Comparison of ENCODE assay signal across 12 cellular contexts in the genomic region with DNA sequence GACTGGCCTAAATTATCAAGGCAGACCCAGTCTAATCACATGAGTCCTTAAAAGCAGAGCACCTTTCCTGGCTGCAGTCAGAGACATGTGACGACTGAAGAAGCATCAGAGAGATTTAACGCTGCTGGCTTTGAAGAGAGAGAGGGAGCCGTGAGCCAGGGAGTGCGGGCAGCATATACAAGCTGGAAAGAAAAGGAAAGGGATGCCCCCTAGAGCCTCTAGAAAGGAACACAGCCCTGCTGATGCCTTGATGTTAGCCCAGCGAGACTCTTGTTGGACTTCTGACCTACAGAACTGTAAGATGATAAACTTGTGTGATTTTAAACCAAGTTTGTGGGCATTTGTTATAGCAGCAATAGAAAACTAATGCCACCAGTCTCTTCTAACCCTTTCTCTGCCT. TPM values are rescaled to one million over a fixed set of nuclear protein-coding genes. Genes with fewer than 3 reads are reported as not detected.
DNase-seq lines count a peak whose midpoint lies in the region; FAIRE-seq and TF ChIP-seq lines count a peak whose summit lies in the region.
"Had no signal": no experiment of that assay in that cellular context is flagged by ENCODE, and none has a peak within 500 bp of the region (broad histone marks: within the 10 kb centered on the region; RNA-seq: fewer than 3 reads in every experiment).

No MANE protein-coding gene starts in this region.

- no peaks in the 10 kb centered on the region for H3K36me3 ChIP-seq in HAP-1 (replicated peaks)
- peaks cover 32% of the 10 kb centered on the region for H3K36me3 ChIP-seq in SJCRH30
- H3K36me3 ChIP-seq in testis (ENCODE audit: low read depth, missing control alignments) = no peaks in the 10 kb centered on the region
- peaks cover 0 to 100% (median 79%) of the 10 kb centered on the region in 6 donors for H3K36me3 ChIP-seq in spleen

- H3K9me3 ChIP-seq in HAP-1 = no peaks in the 10 kb centered on the region
- no peaks in the 10 kb centered on the region for H3K9me3 ChIP-seq in SJCRH30 (replicated peaks)
- H3K9me3 ChIP-seq in testis = no peaks in the 10 kb centered on the region
- H3K9me3 ChIP-seq in spleen = no peaks in the 10 kb centered on the region
- H3K9me3 ChIP-seq: esophagus squamous epithelium had no signal

- H3K4me1 ChIP-seq in HAP-1 (no peaks in the 10 kb centered on the region), SJCRH30 (no peaks in the 10 kb centered on the region), testis (peaks cover 6% of the 10 kb centered on the region), spleen (no peaks in the 10 kb centered on the region)

- TF ChIP-seq CTCF in D721Med (IDR thresholded peaks at IDR 0.05; ENCODE audit: insufficient read depth, missing control alignments) (peak; percentile 13), testis (IDR thresholded peaks at IDR 0.05) (no peak), spleen (IDR thresholded peaks at IDR 0.05 in 8 of 11, conservative IDR thresholded peaks at IDR 0.05 in 3 of 11) (no peak)

- peak; percentile 73 for FAIRE-seq in D721Med (lab: Jason Lieb, UNC)

- H3K27me3 ChIP-seq in HAP-1 (ENCODE audit: low read depth) (no peaks in the 10 kb centered on the region), SJCRH30 (no peaks in the 10 kb centered on the region), testis (no peaks in the 10 kb centered on the region), spleen (replicated peaks in 1 of 7) (no peaks in the 10 kb centered on the region)
- H3K27me3 ChIP-seq: esophagus squamous epithelium had no signal

- H3K27ac ChIP-seq in SJCRH30 (no peak overlapping the region), testis (no peak overlapping the region), spleen (no peak overlapping the region)
- H3K27ac ChIP-seq: esophagus squamous epithelium had no signal

- WGBS in testis, 2 donors = 78 to 85% methylated on average over 5 of the region's 5 CpGs
- WGBS in spleen, 5 donors = 78 to 94% (median 88%) methylated on average over 5 of the region's 5 CpGs

- TF ChIP-seq POLR2A in testis (IDR thresholded peaks at IDR 0.05) (no peak), spleen (IDR thresholded peaks at IDR 0.05) (no peak)

- no peak overlapping the region for H3K4me3 ChIP-seq in HAP-1
- H3K4me3 ChIP-seq in SJCRH30 = no peak overlapping the region
- no peak overlapping the region for H3K4me3 ChIP-seq in testis
- H3K4me3 ChIP-seq in spleen = no peak overlapping the region
- H3K4me3 ChIP-seq: esophagus squamous epithelium, smooth muscle cell had no signal

- in situ Hi-C loops in HAP-1 (cut with MboI; ENCODE audit: low sequenced_read_pairs) = no loop called here

- DNase-seq in D721Med (ENCODE audit: insufficient read length, low spot score) (no peak), HAP-1 (ENCODE audit: low spot score in 2 of 2) (peak; percentile 26 to 33), SJCRH30 (peak; percentile 16 to 49), iPS DF 19.7 (ENCODE audit: low read depth, low spot score) (peak; percentile 15), testis (no peak), HK-2 (ENCODE audit: unreplicated experiment) (no peak), SHP77 treated with DMSO at 0.1 percent for 48 hours (lab: John Stamatoyannopoulos, UW) (no peak), spleen (no peak)
- DNase-seq: esophagus squamous epithelium, mesenchymal stem cell, NCI-H446 had no signal

- intact Hi-C loops in testis (cut with DNase I; ENCODE audit: low total_unique reads) = no loop called here
- intact Hi-C loops in spleen (cut with DNase I; ENCODE audit: low total_unique reads) = no loop called here

RNA-seq across cellular contexts. Expression of a gene that starts 58.1 kb away (rescaled TPM):
- 18.8 and 23.9 TPM in 2 replicates for total RNA-seq in SJCRH30 (2014; rRNA removed; shearing (Covaris generic))
- total RNA-seq in testis (10 to 100 TPM; 35.7 to 41.6 TPM), spleen (10 to 100 TPM; 30.0 to 58.2 (median 37.5) TPM)
- polyA plus RNA-seq in testis (ENCODE audit: insufficient read depth, low read depth, low replicate concordance) (12.9 TPM), spleen (10 to 100 TPM in 1 of 3 donors, 1 to 10 TPM in 2; 5.5 to 10.2 (median 9.1) TPM)

RNA-seq across cellular contexts. Expression of a gene that starts 58.3 kb away (rescaled TPM):
- total RNA-seq in SJCRH30 (2014; rRNA removed; shearing (Covaris generic)) = 19.8 and 22.2 TPM in 2 replicates
- total RNA-seq in testis (10 to 100 TPM; 16.6 to 21.6 TPM), spleen (10 to 100 TPM; 10.0 to 17.2 (median 12.2) TPM)
- polyA plus RNA-seq in testis (ENCODE audit: insufficient read depth, low read depth, low replicate concordance) (13.5 TPM), spleen (10 to 100 TPM in 1 of 3 donors, 1 to 10 TPM in 2; 4.9 to 13.0 (median 8.8) TPM)

RNA-seq across cellular contexts. Expression of a gene that starts 59.7 kb away (rescaled TPM):
- 33.1 and 37.3 TPM in 2 replicates for total RNA-seq in SJCRH30 (2014; rRNA removed; shearing (Covaris generic))
- 10 to 100 TPM; 34.8 to 37.1 TPM for total RNA-seq in testis
- polyA plus RNA-seq in testis (ENCODE audit: insufficient read depth, low read depth, low replicate concordance) = 13.9 TPM
- total RNA-seq in spleen = 10 to 100 TPM; 24.9 to 33.3 (median 29.5) TPM
- polyA plus RNA-seq in spleen = 1 to 10 TPM; 2.2 to 4.3 (median 2.9) TPM

Comparison
In these comparisons a context has a peak if more than half of its experiments do, and no peak if none do; other contexts are left out.
1. DNase-seq: peak in HAP-1 (2 of 2), SJCRH30 (2 of 2) and iPS DF 19.7 (single experiment); none in D721Med (single experiment), testis (single experiment), HK-2 (single experiment), SHP77 treated with DMSO at 0.1 percent for 48 hours (single experiment) and spleen (single experiment).